16 cellular contexts compared by ENCODE assay signal in the genomic region with DNA sequence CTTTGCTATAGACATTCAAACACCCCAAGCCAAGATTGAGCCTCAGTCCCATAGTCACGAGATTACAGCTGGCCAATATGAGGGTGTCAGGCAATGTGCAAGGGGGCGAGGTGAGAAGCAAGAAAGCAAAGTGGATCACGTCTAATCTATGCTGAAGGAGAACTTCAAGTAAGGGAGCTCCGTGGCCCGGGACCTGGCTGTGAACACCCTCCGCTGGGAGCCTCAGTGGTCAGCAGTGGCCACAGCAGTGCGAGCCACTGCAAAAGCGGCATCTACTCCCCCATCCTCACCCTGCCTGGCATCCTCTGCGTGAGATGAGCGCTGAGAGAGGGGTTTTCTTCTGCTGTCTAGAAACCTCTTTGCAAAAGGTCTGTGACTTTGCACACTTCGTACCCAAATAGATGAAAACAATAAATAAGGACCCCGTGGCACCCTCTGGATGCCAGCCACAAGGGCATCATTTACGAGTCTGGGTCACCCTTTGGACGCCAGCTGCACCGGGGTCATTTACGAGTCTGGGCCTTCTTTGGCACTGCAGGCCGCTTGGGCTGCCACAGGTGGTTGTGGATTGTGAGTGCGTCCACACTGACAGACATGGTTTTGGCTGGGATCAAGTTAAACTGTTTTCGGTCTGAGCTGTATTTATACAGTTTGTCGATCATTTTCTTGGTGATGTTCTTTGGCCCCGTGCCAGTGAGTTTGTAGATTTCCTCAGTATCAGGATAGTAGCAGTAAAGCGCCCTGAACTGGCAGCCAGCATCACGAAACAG.
DNase-seq lines count a peak whose midpoint lies in the region; FAIRE-seq and TF ChIP-seq lines count a peak whose summit lies in the region.
"Had no signal": no experiment of that assay in that cellular context is flagged by ENCODE, and none has a peak within 500 bp of the region (broad histone marks: within the 10 kb centered on the region; RNA-seq: fewer than 3 reads in every experiment).

No MANE protein-coding gene starts in this region.

- WGBS in suprapubic skin: 92% methylated on average over 23 of the region's 23 CpGs

- peak; percentile 0 for DNase-seq in activated naive CD4-positive, alpha-beta T cell treated with anti-CD3 and anti-CD28 coated beads for 36 hours
- no peak for DNase-seq in activated naive CD4-positive, alpha-beta T cell (lab: John Stamatoyannopoulos, UW)
- DNase-seq in WERI-Rb-1: peak; percentile 4
- no peak for DNase-seq in endothelial cell of umbilical vein (ENCODE audit: low read depth, low spot score)
- peak; percentile 49 to 60 for DNase-seq in suprapubic skin (ENCODE audit: low spot score in 2 of 2)
- no peak for DNase-seq in caudate nucleus (lab: John Stamatoyannopoulos, UW)
- no peak for DNase-seq in G401 (ENCODE audit: low spot score)
- DNase-seq in effector CD8-positive, alpha-beta T cell (lab: John Stamatoyannopoulos, UW): no peak
- DNase-seq: AML-193, H9, NCI-H1417 treated with DMSO at 0.1 percent for 48 hours, NCI-H187 treated with DMSO at 0.1 percent for 48 hours had no signal

- intact Hi-C loops in activated naive CD4-positive, alpha-beta T cell treated with anti-CD3 and anti-CD28 coated beads for 36 hours (cut with micrococcal nuclease): no loop called here
- intact Hi-C loops in endothelial cell of umbilical vein (cut with micrococcal nuclease): no loop called here

- H3K4me3 ChIP-seq in WERI-Rb-1 (ENCODE audit: low read depth, low read length): no peak overlapping the region
- H3K4me3 ChIP-seq in endothelial cell of umbilical vein (replicated peaks in 1 of 3; ENCODE audit: insufficient read depth in 1 of 3, low read depth in 1 of 3, low read length in 3 of 3): no peak overlapping the region
- no peak overlapping the region for H3K4me3 ChIP-seq in suprapubic skin
- H3K4me3 ChIP-seq: SJSA1 had no signal

- dilution Hi-C loops in endothelial cell of umbilical vein (cut with MboI; ENCODE audit: extremely low pct_ligation_motif_present, low sequenced_read_pairs): no loop called here

- no peak for FAIRE-seq in endothelial cell of umbilical vein (lab: Jason Lieb, UNC)
- FAIRE-seq: D721Med had no signal

- H3K9me3 ChIP-seq in WERI-Rb-1 (ENCODE audit: severe bottlenecking) (no peaks in the 10 kb centered on the region), endothelial cell of umbilical vein (replicated peaks; ENCODE audit: control insufficient read depth, insufficient read depth, low read length) (no peaks in the 10 kb centered on the region), suprapubic skin (no peaks in the 10 kb centered on the region)
- H3K9me3 ChIP-seq: SJSA1 had no signal

- H3K9me3 Mint-ChIP-seq in activated naive CD4-positive, alpha-beta T cell treated with anti-CD3 and anti-CD28 coated beads for 36 hours: no peaks in the 10 kb centered on the region
- H3K9me3 Mint-ChIP-seq: H9 had no signal

- peaks cover 26% of the 10 kb centered on the region for H3K36me3 Mint-ChIP-seq in activated naive CD4-positive, alpha-beta T cell treated with anti-CD3 and anti-CD28 coated beads for 36 hours (ENCODE audit: low read depth)

- TF ChIP-seq POLR2A in endothelial cell of umbilical vein (IDR thresholded peaks at IDR 0.05; ENCODE audit: low read depth, low read length) (no peak), suprapubic skin (IDR thresholded peaks at IDR 0.05) (no peak)

- H3K27me3 Mint-ChIP-seq in activated naive CD4-positive, alpha-beta T cell treated with anti-CD3 and anti-CD28 coated beads for 36 hours (ENCODE audit: low read depth): no peaks in the 10 kb centered on the region

- no peaks in the 10 kb centered on the region for H3K79me2 ChIP-seq in endothelial cell of umbilical vein (ENCODE audit: control insufficient read depth, insufficient read depth, low read length)

- H3K27ac ChIP-seq in WERI-Rb-1 (no peak overlapping the region), endothelial cell of umbilical vein (ENCODE audit: insufficient read depth, low read depth, low read length) (no peak overlapping the region), suprapubic skin (no peak overlapping the region), caudate nucleus (ENCODE audit: low read depth, low read length) (no peak overlapping the region)
- H3K27ac ChIP-seq: 22Rv1, C4-2B, SJSA1 had no signal

- H3K36me3 ChIP-seq in WERI-Rb-1 (peaks cover 73% of the 10 kb centered on the region), endothelial cell of umbilical vein (ENCODE audit: control insufficient read depth in 2 of 2, extremely low read depth in 1 of 2, insufficient read depth in 2 of 2, low read length in 2 of 2) (peaks cover 26 to 27% of the 10 kb centered on the region in 2 experiments), suprapubic skin (peaks cover 61% of the 10 kb centered on the region)

- CTCF ChIA-PET in activated naive CD4-positive, alpha-beta T cell treated with anti-CD3 and anti-CD28 coated beads for 36 hours (lab: Charles Lee): no interaction called here
- CTCF ChIA-PET in endothelial cell of umbilical vein (lab: Charles Lee): interaction anchor here (0.7 kb wide), 1 partner anchor 10 kb away, joined by 4 read pairs; no protein-coding TSS in a partner anchor

- no peaks in the 10 kb centered on the region for H3K9me1 ChIP-seq in endothelial cell of umbilical vein (replicated peaks; ENCODE audit: control insufficient read depth, extremely low read depth, insufficient read depth, low read length)

- TF ChIP-seq CTCF in WERI-Rb-1 (IDR thresholded peaks at IDR 0.05; ENCODE audit: low read depth, low read length) (no peak), endothelial cell of umbilical vein (IDR thresholded peaks at IDR 0.05; ENCODE audit: extremely low read depth in 1 of 2, insufficient read depth in 1 of 2, low read depth in 1 of 2, low read length in 2 of 2) (no peak), suprapubic skin (IDR thresholded peaks at IDR 0.05) (no peak)

- in situ Hi-C loops in G401 (cut with HindIII; ENCODE audit: low sequenced_read_pairs): no loop called here

- POLR2A ChIA-PET in endothelial cell of umbilical vein (lab: Charles Lee): no interaction called here

- no peak overlapping the region for H3K27ac Mint-ChIP-seq in activated naive CD4-positive, alpha-beta T cell treated with anti-CD3 and anti-CD28 coated beads for 36 hours
- H3K27ac Mint-ChIP-seq: H9 had no signal

- H2AFZ ChIP-seq in endothelial cell of umbilical vein (ENCODE audit: low read depth, low read length): no peak overlapping the region

- H3K4me2 ChIP-seq in endothelial cell of umbilical vein (ENCODE audit: insufficient read depth, low read length): no peak overlapping the region

- TF ChIP-seq EP300 in suprapubic skin (IDR thresholded peaks at IDR 0.05): no peak

- BruUV-seq in endothelial cell of umbilical vein (replicated peaks; lab: Mats Ljungman, UMichigan): TSS peak; percentile 31

- H3K4me3 Mint-ChIP-seq in activated naive CD4-positive, alpha-beta T cell treated with anti-CD3 and anti-CD28 coated beads for 36 hours: no peak overlapping the region
- H3K4me3 Mint-ChIP-seq: H9 had no signal

- H3K4me1 ChIP-seq in endothelial cell of umbilical vein (ENCODE audit: control insufficient read depth, extremely low read depth, insufficient read depth, low read length) (no peaks in the 10 kb centered on the region), suprapubic skin (no peaks in the 10 kb centered on the region)
- H3K4me1 ChIP-seq: SJSA1 had no signal

- no peaks in the 10 kb centered on the region for H3K4me1 Mint-ChIP-seq in activated naive CD4-positive, alpha-beta T cell treated with anti-CD3 and anti-CD28 coated beads for 36 hours (ENCODE audit: low read depth)

- no peaks in the 10 kb centered on the region for H4K20me1 ChIP-seq in endothelial cell of umbilical vein (replicated peaks; ENCODE audit: control insufficient read depth, extremely low read depth, insufficient read depth, low read length)

- H3K27me3 ChIP-seq in WERI-Rb-1 (ENCODE audit: insufficient read depth, low read depth, severe bottlenecking) (no peaks in the 10 kb centered on the region), endothelial cell of umbilical vein (ENCODE audit: control insufficient read depth in 2 of 2, insufficient read depth in 2 of 2, low read length in 2 of 2) (no peaks in the 10 kb centered on the region), suprapubic skin (no peaks in the 10 kb centered on the region)
- H3K27me3 ChIP-seq: SJSA1 had no signal

- no peak overlapping the region for H3K9ac ChIP-seq in endothelial cell of umbilical vein (replicated peaks; ENCODE audit: extremely low read depth, insufficient read depth, low read length)

TF ChIP-seq in endothelial cell of umbilical vein, 7 proteins besides CTCF, POLR2A, EP300 and RAD21:
- TF ChIP-seq POLR2AphosphoS5 (IDR thresholded peaks at IDR 0.05; ENCODE audit: insufficient read depth, low read depth, low read length): no peak
- no peak for TF ChIP-seq GATA2 (IDR thresholded peaks at IDR 0.05; ENCODE audit: insufficient read depth, insufficient read length, low read depth, low read length)
- TF ChIP-seq JUN (IDR thresholded peaks at IDR 0.05; ENCODE audit: borderline replicate concordance, insufficient read depth, insufficient read length, low read depth): no peak
- TF ChIP-seq EZH2 (IDR thresholded peaks at IDR 0.05; ENCODE audit: borderline replicate concordance, low read depth, low read length, severe bottlenecking): no peak
- no peak for TF ChIP-seq MYC (IDR thresholded peaks at IDR 0.05; ENCODE audit: low read depth, low read length)
- TF ChIP-seq, protein P1, sequence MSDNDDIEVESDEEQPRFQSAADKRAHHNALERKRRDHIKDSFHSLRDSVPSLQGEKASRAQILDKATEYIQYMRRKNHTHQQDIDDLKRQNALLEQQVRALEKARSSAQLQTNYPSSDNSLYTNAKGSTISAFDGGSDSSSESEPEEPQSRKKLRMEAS (IDR thresholded peaks at IDR 0.05; ENCODE audit: insufficient read depth, insufficient read length): no peak
- no peak for TF ChIP-seq FOS (IDR thresholded peaks at IDR 0.05; ENCODE audit: borderline replicate concordance, insufficient read depth, low read length)

Comparison
In these comparisons a context has a peak if more than half of its experiments do, and no peak if none do; other contexts are left out.
1. DNase-seq: peak in activated naive CD4-positive, alpha-beta T cell treated with anti-CD3 and anti-CD28 coated beads for 36 hours (single experiment), WERI-Rb-1 (single experiment) and suprapubic skin (2 of 2); none in activated naive CD4-positive, alpha-beta T cell (0 of 4), endothelial cell of umbilical vein (single experiment), caudate nucleus (0 of 61), G401 (single experiment) and effector CD8-positive, alpha-beta T cell (single experiment).